Comparison of ENCODE assay signal across 25 cellular contexts in genomic region chr11:44340656-44341055, GRCh38. TPM values are rescaled to one million over a fixed set of nuclear protein-coding genes. Genes with fewer than 3 reads are reported as not detected.
"Had no signal": no experiment of that assay in that cellular context is flagged by ENCODE, and none has a peak within 500 bp of the region (broad histone marks: within the 10 kb centered on the region; RNA-seq: fewer than 3 reads in every experiment).

No MANE protein-coding gene starts in this region.

- DNase-seq: naive thymus-derived CD8-positive, alpha-beta T cell; nephron progenitor cell; occipital lobe; psoas muscle; right cardiac atrium; right lobe of liver; sigmoid colon; small intestine; stimulated activated CD4-positive, alpha-beta T cell treated with anti-CD3 and anti-CD28 coated beads, Interleukin-15, amount 100 ng/mL, for 24 hours; stimulated activated CD4-positive, alpha-beta T cell treated with anti-CD3 and anti-CD28 coated beads, Interleukin-2, amount 100 ng/mL, for 24 hours; stimulated activated CD4-positive, alpha-beta T cell treated with anti-CD3 and anti-CD28 coated beads, Interleukin-2, amount 100 ng/mL, for 48 hours; stimulated activated CD4-positive, alpha-beta T cell treated with anti-CD3 and anti-CD28 coated beads, Interleukin-4, amount 100 ng/mL, for 24 hours; stimulated activated naive B cell treated with anti-CD40 and anti-IgM and Interleukin-4, amounts not matched to agents 10 μg/mL and 1 μg/mL and 100 μg/mL, for 72 hours; stimulated activated naive CD4-positive, alpha-beta T cell treated with Interleukin-2 at 50 U/mL for 16 hours; stomach; testis; tibial artery; transverse colon; upper lobe of right lung; uterus had no signal

- H3K79me2 ChIP-seq: parathyroid adenoma had no signal

- H3K27ac ChIP-seq: ovary, parathyroid adenoma, psoas muscle, right lobe of liver, sigmoid colon, stomach, testis, tibial artery, transverse colon, upper lobe of right lung, uterus had no signal

- H3K4me3 ChIP-seq: ovary, psoas muscle, right lobe of liver, sigmoid colon, stomach, testis, tibial artery, transverse colon, upper lobe of right lung, uterus had no signal

- H3K36me3 ChIP-seq: ovary, right lobe of liver, sigmoid colon, stomach, tibial artery, transverse colon, upper lobe of right lung, uterus had no signal

- H2AFZ ChIP-seq: parathyroid adenoma had no signal

- FAIRE-seq: small intestine had no signal

- H3K4me1 ChIP-seq: parathyroid adenoma, psoas muscle, right lobe of liver, sigmoid colon, stomach, testis, tibial artery, transverse colon, upper lobe of right lung, uterus had no signal

- H3K9ac ChIP-seq: parathyroid adenoma had no signal

- H3K9me3 ChIP-seq: ovary, psoas muscle, right lobe of liver, sigmoid colon, stomach, testis, tibial artery, transverse colon, upper lobe of right lung, uterus had no signal

- H3K27me3 ChIP-seq: ovary, testis had no signal

RNA-seq across cellular contexts. Expression of gene ALX4, which starts 30.7 kb away (rescaled TPM):
- total RNA-seq: naive thymus-derived CD8-positive, alpha-beta T cell; natural killer cell treated with Interleukin-12 subunit alpha and Interleukin-12 subunit beta and Interleukin-15 and Interleukin-18, amount 100 ng/mL, for 72 hours; progenitor cell of endocrine pancreas; renal cortical epithelial cell; right cardiac atrium; right lobe of liver; sigmoid colon; stomach; transverse colon; upper lobe of right lung had no signal
- polyA plus RNA-seq: naive thymus-derived CD8-positive, alpha-beta T cell; sigmoid colon; small intestine; stomach had no signal
